Comparison of ENCODE assay signal across 22 cellular contexts in genomic region chr1:11590395-11590794, GRCh38.
DNase-seq lines count a peak whose midpoint lies in the region; ATAC-seq, FAIRE-seq and TF ChIP-seq lines count a peak whose summit lies in the region.
"Had no signal": no experiment of that assay in that cellular context is flagged by ENCODE, and none has a peak within 500 bp of the region (broad histone marks: within the 10 kb centered on the region; RNA-seq: fewer than 3 reads in every experiment).

No MANE protein-coding gene starts in this region.

- H4K20me1 ChIP-seq in H9 (ENCODE audit: control insufficient read depth, insufficient read depth, insufficient read length) (peaks cover 2% of the 10 kb centered on the region), Karpas-422 (ENCODE audit: insufficient read depth, low read depth, low read length) (no peaks in the 10 kb centered on the region), GM12878 (ENCODE audit: control insufficient read depth, insufficient read depth) (no peaks in the 10 kb centered on the region)

- no peak overlapping the region for H4K8ac ChIP-seq in H9 (replicated peaks; ENCODE audit: insufficient read length, low read depth, low read length)

- no peak overlapping the region for H3T11ph ChIP-seq in H9 (ENCODE audit: low read length)

- H3K9me3 ChIP-seq in H9 (ENCODE audit: control insufficient read depth, low read depth, low read length) (no peaks in the 10 kb centered on the region), Karpas-422 (ENCODE audit: low read length) (no peaks in the 10 kb centered on the region), GM12878 (replicated peaks; ENCODE audit: control insufficient read depth, insufficient read depth, low read length) (no peaks in the 10 kb centered on the region)
- H3K9me3 ChIP-seq: Peyer's patch had no signal

- H2BK20ac ChIP-seq in H9 (ENCODE audit: low read depth, low read length, poor library complexity, severe bottlenecking): no peak overlapping the region

- H3K14ac ChIP-seq in H9 (ENCODE audit: insufficient read depth, low read length): no peak overlapping the region

- no peak for TF ChIP-seq RAD21 in GM12878 (IDR thresholded peaks at IDR 0.05; ENCODE audit: insufficient read depth, low read depth, low read length)

- H3K27ac ChIP-seq in H9 (ENCODE audit: insufficient read length, low read depth, low read length): no peak overlapping the region
- no peak overlapping the region for H3K27ac ChIP-seq in Karpas-422 (ENCODE audit: low read length)
- no peak overlapping the region for H3K27ac ChIP-seq in GM12878 (ENCODE audit: control insufficient read depth, insufficient read depth)
- H3K27ac ChIP-seq: Peyer's patch, SK-N-MC had no signal

- no peak overlapping the region for H2AK5ac ChIP-seq in H9 (ENCODE audit: insufficient read length, low read length)

- H3K27me3 ChIP-seq in H9 (ENCODE audit: insufficient read depth, low read length): no peaks in the 10 kb centered on the region
- no peaks in the 10 kb centered on the region for H3K27me3 ChIP-seq in Karpas-422 (ENCODE audit: low read length)
- H3K27me3 ChIP-seq in GM12878 (replicated peaks in 1 of 2; ENCODE audit: control insufficient read depth in 2 of 2, insufficient read depth in 2 of 2, low read length in 1 of 2): peaks cover 0 to 4% of the 10 kb centered on the region in 2 experiments; a peak in 2 of 4 replicates
- H3K27me3 ChIP-seq: Peyer's patch had no signal

- WGBS in H9 (ENCODE audit: extremely low coverage, insufficient read length, low lambda C conversion rate): no CpG with 5 or more reads among the region's 3 CpGs
- WGBS in GM12878 (ENCODE audit: insufficient coverage, insufficient replicate concordance, low lambda C conversion rate, missing lambda C conversion rate): 9% methylated on average over 3 of the region's 3 CpGs

- H3K27me3 Mint-ChIP-seq in H9 (ENCODE audit: low read depth) (peaks cover 6% of the 10 kb centered on the region), Calu3 (ENCODE audit: unreplicated experiment) (peaks cover 68% of the 10 kb centered on the region)

- DNase-seq in H9 (peak; percentile 79), Karpas-422 (peak; percentile 63), GM12878 (ENCODE audit: low read depth, low spot score) (no peak), iPS-NIHi7 (ENCODE audit: extremely low spot score) (peak; percentile 84), Calu3 (no peak), Right ventricle myocardium superior (no peak), ecto neural progenitor cell (ENCODE audit: low spot score) (no peak)
- no peak for DNase-seq in activated naive CD4-positive, alpha-beta T cell treated with Interleukin-2 at 50 U/mL for 16 hours
- DNase-seq: ACHN; C1 segment of cervical spinal cord; CD8-positive, alpha-beta memory T cell; DMS79 treated with DMSO at 0.1 percent for 48 hours; GOT3; NCI-H1048; NCI-H1436; NCI-H1930; NCI-H345; NCI-H524 treated with DMSO at 0.1 percent for 48 hours; Peyer's patch had no signal

- no peak overlapping the region for H4K5ac ChIP-seq in H9 (ENCODE audit: insufficient read length, low read depth, low read length)

- H2BK5ac ChIP-seq in H9 (ENCODE audit: insufficient read length, low read length): no peak overlapping the region

- H3K36me3 ChIP-seq in Karpas-422 (ENCODE audit: insufficient read depth, low read length): no peaks in the 10 kb centered on the region
- no peaks in the 10 kb centered on the region for H3K36me3 ChIP-seq in GM12878 (ENCODE audit: control insufficient read depth in 2 of 2, insufficient read depth in 2 of 2, low read length in 1 of 2)
- H3K36me3 ChIP-seq: Peyer's patch had no signal

- no peak overlapping the region for H2BK12ac ChIP-seq in H9 (ENCODE audit: insufficient read length, low read depth, low read length)

- CTCF ChIA-PET in GM12878 (lab: Yijun Ruan, JAX) (no interaction called here), Calu3 (lab: Charles Lee) (no interaction called here)

- no peaks in the 10 kb centered on the region for H3K9me2 ChIP-seq in Karpas-422 (replicated peaks; ENCODE audit: insufficient read depth, low read length)

- H3K36me3 Mint-ChIP-seq in H9 (ENCODE audit: insufficient read depth in 1 of 3, low read depth in 3 of 3) (no peaks in the 10 kb centered on the region), Calu3 (ENCODE audit: insufficient read depth, unreplicated experiment) (no peaks in the 10 kb centered on the region)

- no peak for TF ChIP-seq EP300 in GM12878 (IDR thresholded peaks at IDR 0.05; ENCODE audit: borderline replicate concordance in 1 of 2, control insufficient read depth in 1 of 2, low read depth in 2 of 2, low read length in 2 of 2)

- no peaks in the 10 kb centered on the region for H3K79me2 ChIP-seq in H9 (ENCODE audit: insufficient read depth, low read length)
- H3K79me2 ChIP-seq in Karpas-422 (ENCODE audit: low read length): no peaks in the 10 kb centered on the region
- H3K79me2 ChIP-seq in GM12878 (ENCODE audit: control insufficient read depth, insufficient read depth, low read length): no peaks in the 10 kb centered on the region

- H3K4me3 Mint-ChIP-seq in H9: no peak overlapping the region; a peak in 1 of 5 replicates
- no peak overlapping the region for H3K4me3 Mint-ChIP-seq in Calu3 (ENCODE audit: low read depth, unreplicated experiment)
- H3K4me3 Mint-ChIP-seq: CD8-positive, alpha-beta memory T cell had no signal

- no TSS peak for BruUV-seq in GM12878 (replicated peaks; lab: Mats Ljungman, UMichigan)
- BruUV-seq in Calu3 (replicated peaks; lab: Mats Ljungman, UMichigan): no TSS peak

- H3K9me3 Mint-ChIP-seq in H9: peaks cover 0 to 3% of the 10 kb centered on the region in 2 experiments; a peak in 1 of 5 replicates
- H3K9me3 Mint-ChIP-seq in Calu3 (ENCODE audit: low read depth, unreplicated experiment): no peaks in the 10 kb centered on the region

- H2BK15ac ChIP-seq in H9 (ENCODE audit: low read depth, low read length): no peak overlapping the region

- SMC1A ChIA-PET in GM12878 (lab: Charles Lee; ENCODE audit: uncharacterized antibody, unreplicated experiment): no interaction called here

- no peak overlapping the region for H3K18ac ChIP-seq in H9 (ENCODE audit: insufficient read length, low read depth, low read length)

- in situ Hi-C loops in GM12878 (cut with MboI): no loop called here

- TF ChIP-seq CTCF in H9 (conservative IDR thresholded peaks at IDR 0.05) (no peak), GM12878 (IDR thresholded peaks at IDR 0.05 in 2 of 3, conservative IDR thresholded peaks at IDR 0.05 in 1 of 3; ENCODE audit: control insufficient read depth in 2 of 3, extremely low read depth in 1 of 3, insufficient read depth in 1 of 3, low read depth in 3 of 3, low read length in 3 of 3) (no peak), Calu3 (IDR thresholded peaks at IDR 0.05; ENCODE audit: unreplicated experiment) (no peak)

- no peak for FAIRE-seq in GM12878 (lab: Jason Lieb, UNC)
- FAIRE-seq: D721Med had no signal

- H3K27ac Mint-ChIP-seq in H9: no peak overlapping the region
- no peak overlapping the region for H3K27ac Mint-ChIP-seq in Calu3 (ENCODE audit: unreplicated experiment)
- H3K27ac Mint-ChIP-seq: CD8-positive, alpha-beta memory T cell had no signal

- ATAC-seq in GM12878 (no peak), Right ventricle myocardium superior (ENCODE audit: poor library complexity) (no peak)
- ATAC-seq: Right ventricle myocardium inferior had no signal

- POLR2A ChIA-PET in GM12878 (lab: Charles Lee): no interaction called here

- H3K4ac ChIP-seq in H9 (ENCODE audit: low read depth, low read length): no peak overlapping the region

- H3K79me1 ChIP-seq in H9 (ENCODE audit: insufficient read depth, low read depth, low read length, poor library complexity, severe bottlenecking): no peaks in the 10 kb centered on the region

- H3K4me1 ChIP-seq in H9 (ENCODE audit: insufficient read depth, low read length) (peaks cover 4% of the 10 kb centered on the region; the same call in 1 of the 2 replicates), Karpas-422 (ENCODE audit: low read length) (no peaks in the 10 kb centered on the region), GM12878 (ENCODE audit: control insufficient read depth, insufficient read depth, low read length) (no peaks in the 10 kb centered on the region)
- H3K4me1 ChIP-seq: Peyer's patch had no signal

- H3K4me1 Mint-ChIP-seq in H9 (peaks cover 12 to 27% of the 10 kb centered on the region in 2 experiments), Calu3 (ENCODE audit: low read depth, unreplicated experiment) (no peaks in the 10 kb centered on the region)
- H3K4me1 Mint-ChIP-seq: CD8-positive, alpha-beta memory T cell had no signal

- no peak overlapping the region for H3K56ac ChIP-seq in H9 (ENCODE audit: insufficient read length, low read depth, low read length)

- TF ChIP-seq POLR2A in GM12878 (IDR thresholded peaks at IDR 0.05; ENCODE audit: low read depth, low read length): no peak

- H3K23ac ChIP-seq in H9 (ENCODE audit: insufficient read length, low read depth, low read length): no peak overlapping the region

- no peaks in the 10 kb centered on the region for H3K23me2 ChIP-seq in H9 (ENCODE audit: insufficient read length, low read depth, low read length, poor library complexity, severe bottlenecking)

- no peak overlapping the region for H3K4me3 ChIP-seq in Karpas-422 (ENCODE audit: low read length)
- H3K4me3 ChIP-seq in GM12878: no peak overlapping the region
- H3K4me3 ChIP-seq: Peyer's patch, SK-N-MC had no signal

- no peak overlapping the region for H3K4me2 ChIP-seq in H9 (ENCODE audit: insufficient read depth, insufficient read length, low read length)
- no peak overlapping the region for H3K4me2 ChIP-seq in Karpas-422 (ENCODE audit: low read depth, low read length, poor library complexity, severe bottlenecking)
- H3K4me2 ChIP-seq in GM12878 (ENCODE audit: control insufficient read depth, insufficient read depth): no peak overlapping the region

- no peak overlapping the region for H3K9ac ChIP-seq in H9 (ENCODE audit: extremely low read depth, insufficient read length, low read length)
- H3K9ac ChIP-seq in Karpas-422 (ENCODE audit: low read length): no peak overlapping the region
- no peak overlapping the region for H3K9ac ChIP-seq in GM12878 (ENCODE audit: control insufficient read depth, insufficient read depth, low read length)

- no peak overlapping the region for H4K91ac ChIP-seq in H9 (ENCODE audit: insufficient read length, low read depth, low read length)

- RAD21 ChIA-PET in GM12878 (lab: Charles Lee; ENCODE audit: unreplicated experiment): no interaction called here

- H2AFZ ChIP-seq in H9 (ENCODE audit: low read length) (peak overlapping the region; percentile 99), Karpas-422 (ENCODE audit: low read length) (no peak overlapping the region), GM12878 (ENCODE audit: control insufficient read depth, low read depth, low read length) (no peak overlapping the region)

- H2BK120ac ChIP-seq in H9 (ENCODE audit: low read depth, low read length, poor library complexity, severe bottlenecking): no peak overlapping the region

- intact Hi-C loops in GM12878 (cut with micrococcal nuclease; ENCODE audit: unreplicated experiment) (no loop called here), Calu3 (cut with micrococcal nuclease; ENCODE audit: unreplicated experiment) (no loop called here), Right ventricle myocardium superior (cut with DNase I) (no loop called here)

TF ChIP-seq in GM12878, 131 proteins besides CTCF, POLR2A, EP300 and RAD21:
- TF ChIP-seq HCFC1 (IDR thresholded peaks at IDR 0.05; ENCODE audit: low read length) (0 out of 2 replicates have a peak, but pooled peaks have one; percentile 20), SIX5 (IDR thresholded peaks at IDR 0.05; ENCODE audit: low read depth, low read length, severe bottlenecking) (peak; percentile 55), ZNF24 (IDR thresholded peaks at IDR 0.05) (no peak)
TF ChIP-seq in GM12878: peak in this region for 2.

Comparison
In these comparisons a context has a peak if more than half of its experiments do, and no peak if none do; other contexts are left out.
1. DNase-seq: peak in H9 (single experiment), Karpas-422 (single experiment) and iPS-NIHi7 (single experiment); none in GM12878 (single experiment), activated naive CD4-positive, alpha-beta T cell treated with Interleukin-2 at 50 U/mL for 16 hours (single experiment), Calu3 (single experiment), Right ventricle myocardium superior (single experiment) and ecto neural progenitor cell (single experiment).